ENCODE assay signal across 22 cellular contexts in genomic region chr22:46937939-46938338, GRCh38.
DNase-seq lines count a peak whose midpoint lies in the region; ATAC-seq, FAIRE-seq and TF ChIP-seq lines count a peak whose summit lies in the region.
"Had no signal": no experiment of that assay in that cellular context is flagged by ENCODE, and none has a peak within 500 bp of the region (broad histone marks: within the 10 kb centered on the region; RNA-seq: fewer than 3 reads in every experiment).

No MANE protein-coding gene starts in this region.

- POLR2A ChIA-PET in HepG2 (lab: Yijun Ruan, JAX), result no interaction called here

- peaks cover 2 to 6% of the 10 kb centered on the region in 2 experiments; a peak in 1 of 5 replicates for H3K36me3 ChIP-seq in HepG2 (replicated peaks in 1 of 2; ENCODE audit: control insufficient read depth in 1 of 2, insufficient read depth in 2 of 2, low read length in 2 of 2)
- H3K36me3 ChIP-seq in right lobe of liver, result no peaks in the 10 kb centered on the region
- no peaks in the 10 kb centered on the region for H3K36me3 ChIP-seq in pancreas
- no peaks in the 10 kb centered on the region for H3K36me3 ChIP-seq in small intestine (ENCODE audit: control insufficient read depth in 2 of 2, insufficient read depth in 2 of 2, low read length in 2 of 2)

- TF ChIP-seq RAD21 in HepG2 (CRISPR knock-in tag; IDR thresholded peaks at IDR 0.05), result no peak

- H3K4me3 ChIP-seq in HepG2 (replicated peaks in 1 of 3; ENCODE audit: insufficient read depth in 1 of 3, low read depth in 2 of 3, low read length in 3 of 3) (no peak overlapping the region), right lobe of liver (no peak overlapping the region), pancreas (no peak overlapping the region), small intestine (ENCODE audit: low read depth in 1 of 2, low read length in 2 of 2) (no peak overlapping the region)
- H3K4me3 ChIP-seq: A549, GM23338 had no signal

- H2AFZ ChIP-seq in HepG2 (ENCODE audit: low read length), result no peak overlapping the region
- H2AFZ ChIP-seq: GM23338 had no signal

- peaks cover 2% of the 10 kb centered on the region for H3K79me2 ChIP-seq in HepG2 (ENCODE audit: insufficient read depth, low read length)

- no peaks in the 10 kb centered on the region for H3K27me3 ChIP-seq in HepG2 (ENCODE audit: control insufficient read depth in 1 of 2, insufficient read depth in 2 of 2, low read length in 2 of 2)
- no peaks in the 10 kb centered on the region for H3K27me3 ChIP-seq in right lobe of liver
- H3K27me3 ChIP-seq in pancreas, result no peaks in the 10 kb centered on the region
- H3K27me3 ChIP-seq in small intestine (ENCODE audit: control insufficient read depth in 2 of 2, insufficient read depth in 2 of 2, low read length in 2 of 2), result no peaks in the 10 kb centered on the region

- DNase-seq in activated CD8-positive, alpha-beta memory T cell treated with anti-CD3 and anti-CD28 coated beads for 24 hours, result peak; percentile 24
- DNase-seq in activated CD8-positive, alpha-beta memory T cell treated with anti-CD3 and anti-CD28 coated beads, Interleukin-2, amount 50 U/mL, for 4 hours, result no peak
- DNase-seq in HepG2 (ENCODE audit: low spot score) (no peak), right lobe of liver (no peak), pancreas (no peak), small intestine (peak; percentile 73), HK-2 (ENCODE audit: unreplicated experiment) (no peak), frontal cortex (ENCODE audit: low spot score in 2 of 2) (no peak)
- DNase-seq: ACHN; AML-193; C1 segment of cervical spinal cord; CD4-positive, alpha-beta memory T cell; COR-L47; DMS153; DND-41; H9 had no signal

- FAIRE-seq in HepG2 (lab: Jason Lieb, UNC), result no peak
- FAIRE-seq in pancreas (lab: Jason Lieb, UNC), result no peak
- no peak for FAIRE-seq in small intestine (lab: Jason Lieb, UNC)
- FAIRE-seq in frontal cortex (lab: Jason Lieb, UNC), result no peak
- FAIRE-seq: A549, G401.6, GM12892 had no signal

- TF ChIP-seq POLR2A in HepG2 (IDR thresholded peaks at IDR 0.05; ENCODE audit: insufficient read depth in 1 of 2, low read depth in 2 of 2, low read length in 2 of 2) (no peak), right lobe of liver (IDR thresholded peaks at IDR 0.05) (no peak)

- BruUV-seq in HepG2 (replicated peaks; lab: Mats Ljungman, UMichigan), result no TSS peak

- 0 out of 2 replicates have a peak overlapping the region, but pooled peaks have one; percentile 7 for H3K9ac ChIP-seq in HepG2 (ENCODE audit: insufficient read depth, low read depth, low read length)

- CTCF ChIA-PET in HepG2 (lab: Yijun Ruan, JAX; ENCODE audit: low intra/inter-chr PET ratio, low total read pairs), result no interaction called here

- H3K9me3 ChIP-seq in HepG2 (ENCODE audit: low read length) (no peaks in the 10 kb centered on the region), right lobe of liver (no peaks in the 10 kb centered on the region), pancreas (no peaks in the 10 kb centered on the region), small intestine (ENCODE audit: control insufficient read depth, low read depth) (no peaks in the 10 kb centered on the region)
- H3K9me3 ChIP-seq: A549 had no signal

- H3K27ac ChIP-seq in HepG2 (ENCODE audit: extremely low read length, insufficient read depth, low read length) (peak overlapping the region; percentile 95), right lobe of liver (peak overlapping the region in 1 of 3 donors; percentile 98), pancreas (peak overlapping the region in 1 of 4 donors; percentile 2), small intestine (ENCODE audit: low read depth in 1 of 2, low read length in 1 of 2) (peak overlapping the region in 1 of 2 donors; percentile 26)
- H3K27ac ChIP-seq: 22Rv1, A549 had no signal

- peaks cover 51% of the 10 kb centered on the region for H3K4me1 ChIP-seq in HepG2 (ENCODE audit: insufficient read depth, low read length)
- H3K4me1 ChIP-seq in right lobe of liver, result peaks cover 0 to 35% (median 10%) of the 10 kb centered on the region in 4 donors
- H3K4me1 ChIP-seq in pancreas, result peaks cover 5 to 19% (median 18%) of the 10 kb centered on the region in 3 donors
- H3K4me1 ChIP-seq in small intestine (ENCODE audit: control insufficient read depth in 2 of 2, insufficient read depth in 1 of 2, low read depth in 1 of 2, low read length in 1 of 2), result peaks cover 13 to 17% of the 10 kb centered on the region in 2 donors

- in situ Hi-C loops in HepG2 (cut with HindIII; ENCODE audit: extremely low pct_ligation_motif_present, low pct_unique_long_range_greater_than_20kb), result no loop called here

- H4K20me1 ChIP-seq in HepG2 (ENCODE audit: insufficient read depth, low read length), result no peaks in the 10 kb centered on the region

- TF ChIP-seq EP300 in HepG2 (IDR thresholded peaks at IDR 0.05; ENCODE audit: low read depth in 2 of 2, low read length in 2 of 2) (no peak), HepG2 (CRISPR knock-in tag; IDR thresholded peaks at IDR 0.05; ENCODE audit: borderline replicate concordance) (no peak)

- intact Hi-C loops in HepG2 (cut with micrococcal nuclease; ENCODE audit: unreplicated experiment), result loop anchor here (5.0 kb wide), 1 partner anchor 141 kb away; no protein-coding TSS in a partner anchor
- intact Hi-C loops in right lobe of liver (cut with DNase I), result loop anchor here in 1 of 2 donors (10.0 kb wide), 1 partner anchor 123 kb away; no protein-coding TSS in a partner anchor
- intact Hi-C loops in pancreas (cut with DNase I), result no loop called here

- ATAC-seq in HepG2 (no peak), right lobe of liver (no peak), pancreas (peak; percentile 27 to 52 (median 40))
- ATAC-seq: A549, GM23338, HCT116 had no signal

- no peak overlapping the region for H3K4me2 ChIP-seq in HepG2 (ENCODE audit: low read depth, low read length)
- H3K4me2 ChIP-seq: A549, GM23338 had no signal

- TF ChIP-seq CTCF in HepG2 (CRISPR knock-in tag; IDR thresholded peaks at IDR 0.05) (no peak), right lobe of liver (IDR thresholded peaks at IDR 0.05) (no peak), pancreas (IDR thresholded peaks at IDR 0.05) (no peak)

- WGBS in HepG2 (ENCODE audit: low lambda C conversion rate), result 93% methylated on average over 7 of the region's 7 CpGs
- WGBS in right lobe of liver (ENCODE audit: insufficient coverage, low coverage, low lambda C conversion rate, missing lambda C conversion rate), result 64% methylated on average over 7 of the region's 7 CpGs
- WGBS in pancreas, 2 donors, result 41% methylated on average over 7 of the region's 7 CpGs
- WGBS in small intestine, 3 donors, result 52 to 80% (median 55%) methylated on average over 7 of the region's 7 CpGs

TF ChIP-seq in HepG2, 621 proteins besides CTCF, POLR2A, EP300 and RAD21:
- no peak for TF ChIP-seq ZNF232 (CRISPR knock-in tag; IDR thresholded peaks at IDR 0.05; ENCODE audit: borderline replicate concordance)
- TF ChIP-seq ZBTB38 (CRISPR knock-in tag; IDR thresholded peaks at IDR 0.05), result peak; percentile 58; the same call in 1 of the 2 replicates
- no peak for TF ChIP-seq ZNF782 (CRISPR knock-in tag; IDR thresholded peaks at IDR 0.05; ENCODE audit: borderline replicate concordance)
- no peak for TF ChIP-seq ZNF329 (CRISPR knock-in tag; IDR thresholded peaks at IDR 0.05; ENCODE audit: low read depth)
- no peak for TF ChIP-seq ZNF382 (CRISPR knock-in tag; IDR thresholded peaks at IDR 0.05; ENCODE audit: borderline replicate concordance)
- TF ChIP-seq GPN1 (CRISPR knock-in tag; IDR thresholded peaks at IDR 0.05; ENCODE audit: borderline replicate concordance), result no peak

Comparison
In these comparisons a context has a peak if more than half of its experiments do, and no peak if none do; other contexts are left out.
1. DNase-seq: peak in activated CD8-positive, alpha-beta memory T cell treated with anti-CD3 and anti-CD28 coated beads for 24 hours (single experiment) and small intestine (single experiment); none in activated CD8-positive, alpha-beta memory T cell treated with anti-CD3 and anti-CD28 coated beads, Interleukin-2, amount 50 U/mL, for 4 hours (single experiment), HepG2 (single experiment), right lobe of liver (0 of 3), pancreas (0 of 6), HK-2 (single experiment) and frontal cortex (0 of 2).
2. ATAC-seq: peak in pancreas (4 of 4); none in HepG2 (single experiment) and right lobe of liver (0 of 4).